10 cellular contexts compared by ENCODE assay signal in genomic region chr7:131249003-131249402, GRCh38.
DNase-seq lines count a peak whose midpoint lies in the region; ATAC-seq and TF ChIP-seq lines count a peak whose summit lies in the region.
"Had no signal": no experiment of that assay in that cellular context is flagged by ENCODE, and none has a peak within 500 bp of the region (broad histone marks: within the 10 kb centered on the region; RNA-seq: fewer than 3 reads in every experiment).

No MANE protein-coding gene starts in this region.

- H3K4me1 ChIP-seq in tibial artery = peaks cover 0 to 19% (median 4%) of the 10 kb centered on the region in 4 donors
- H3K4me1 ChIP-seq: parathyroid adenoma had no signal

- DNase-seq in HPDE6-E6E7 (ENCODE audit: extremely low spot score) (peak; percentile 82), brain microvascular endothelial cell (peak; percentile 97), iris pigment epithelial cell (ENCODE audit: low read depth) (peak; percentile 97), tibial artery (peak; percentile 83 to 91), COLO668 (lab: John Stamatoyannopoulos, UW; ENCODE audit: unreplicated experiment) (no peak), NCI-H187 (lab: John Stamatoyannopoulos, UW) (no peak)
- DNase-seq in activated CD4-positive, alpha-beta T cell treated with anti-CD3 and anti-CD28 coated beads, Interleukin-2, amount 50 U/mL, for 48 hours = no peak
- DNase-seq: NCI-H510A had no signal

- intact Hi-C loops in tibial artery (cut with DNase I; ENCODE audit: low total_unique reads) = no loop called here

- TF ChIP-seq CTCF in brain microvascular endothelial cell (IDR thresholded peaks at IDR 0.05; ENCODE audit: low read depth, low read length, missing control alignments) (no peak), tibial artery (IDR thresholded peaks at IDR 0.05) (no peak)

- no peak overlapping the region for H3K4me3 ChIP-seq in brain microvascular endothelial cell (ENCODE audit: low read depth, low read length)
- H3K4me3 ChIP-seq in tibial artery = no peak overlapping the region

- ATAC-seq in GM18907 (IDR thresholded peaks at IDR 0.05; ENCODE audit: unreplicated experiment) = no peak

- H3K27me3 ChIP-seq in brain microvascular endothelial cell (replicated peaks) = no peaks in the 10 kb centered on the region
- H3K27me3 ChIP-seq in tibial artery = no peaks in the 10 kb centered on the region

- H3K9me3 ChIP-seq in tibial artery = peaks cover 0 to 3% (median 0%) of the 10 kb centered on the region in 3 donors

- H3K27ac ChIP-seq in brain microvascular endothelial cell (peak overlapping the region; percentile 45), tibial artery (peak overlapping the region in 1 of 2 donors; percentile 15)
- H3K27ac ChIP-seq: parathyroid adenoma had no signal

- H3K36me3 ChIP-seq in brain microvascular endothelial cell (replicated peaks) (no peaks in the 10 kb centered on the region), tibial artery (no peaks in the 10 kb centered on the region)

- in situ Hi-C loops in brain microvascular endothelial cell (cut with HindIII; ENCODE audit: low pct_ligation_motif_present, low sequenced_read_pairs) = no loop called here

Comparison
In these comparisons a context has a peak if more than half of its experiments do, and no peak if none do; other contexts are left out.
1. DNase-seq: peak in HPDE6-E6E7 (single experiment), brain microvascular endothelial cell (single experiment), iris pigment epithelial cell (single experiment) and tibial artery (2 of 2); none in activated CD4-positive, alpha-beta T cell treated with anti-CD3 and anti-CD28 coated beads, Interleukin-2, amount 50 U/mL, for 48 hours (0 of 2), COLO668 (single experiment) and NCI-H187 (0 of 2).